In the genomic region with DNA sequence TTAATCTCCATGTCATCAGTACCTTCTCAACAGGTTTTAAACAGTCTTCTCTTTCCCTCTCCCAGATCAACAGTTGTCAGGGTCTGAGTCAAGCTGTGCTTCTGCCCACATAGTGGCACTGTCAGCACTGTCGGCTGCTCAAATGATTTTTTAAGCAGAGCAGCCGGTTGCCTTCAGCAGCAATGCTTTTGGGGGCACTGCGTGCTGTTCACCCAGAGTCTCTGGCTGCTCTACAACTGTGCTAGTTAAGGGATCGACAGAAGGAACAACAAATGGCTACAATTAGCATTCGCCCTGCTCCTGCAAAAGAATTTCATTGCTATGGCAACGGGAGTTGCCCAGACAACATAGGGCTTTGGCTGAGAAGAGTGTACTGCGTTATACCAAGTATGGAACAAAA, we compare ENCODE assay signal across 10 cellular contexts.
A peak's percentile ranks its signal among the peaks of the same experiment; 100 is the strongest.
DNase-seq lines count a peak whose midpoint lies in the region; ATAC-seq and TF ChIP-seq lines count a peak whose summit lies in the region.
"Had no signal": no experiment of that assay in that cellular context is flagged by ENCODE, and none has a peak within 500 bp of the region (broad histone marks: within the 10 kb centered on the region; RNA-seq: fewer than 3 reads in every experiment).

No MANE protein-coding gene starts in this region.

- peaks cover 6% of the 10 kb centered on the region for H3K4me1 ChIP-seq in PC-3 (ENCODE audit: insufficient read depth, low read length)

- H3K4me3 ChIP-seq in PC-3 (ENCODE audit: low read length), result no peak overlapping the region

- no peak overlapping the region for H2AFZ ChIP-seq in PC-3 (ENCODE audit: low read length)

- no peaks in the 10 kb centered on the region for H3K9me2 ChIP-seq in PC-3 (replicated peaks; ENCODE audit: low read length)

- H3K79me2 ChIP-seq in PC-3 (ENCODE audit: low read length), result no peaks in the 10 kb centered on the region

- no peaks in the 10 kb centered on the region for H3K36me3 ChIP-seq in PC-3 (ENCODE audit: low read depth, low read length)

- no peak overlapping the region for H3K9ac ChIP-seq in PC-3 (ENCODE audit: low read length)

- ATAC-seq in HG02981 (IDR thresholded peaks at IDR 0.05; ENCODE audit: unreplicated experiment) (no peak), GM21717 (IDR thresholded peaks at IDR 0.05; ENCODE audit: unreplicated experiment) (no peak), PC-3 (no peak)

- no peaks in the 10 kb centered on the region for H4K20me1 ChIP-seq in PC-3 (ENCODE audit: low read length)

- H3K27me3 ChIP-seq in PC-3 (ENCODE audit: low read length), result no peaks in the 10 kb centered on the region

- H3K27ac ChIP-seq in caudate nucleus (ENCODE audit: low read depth, low read length) (peak overlapping the region; percentile 4), PC-3 (ENCODE audit: low read length) (no peak overlapping the region)
- H3K27ac ChIP-seq: 22Rv1, RWPE1 had no signal

- H3K9me3 ChIP-seq in PC-3 (ENCODE audit: low read length), result no peaks in the 10 kb centered on the region

- DNase-seq in NCI-H526 (lab: John Stamatoyannopoulos, UW), result peak; percentile 51 to 57
- no peak for DNase-seq in NCI-H526 treated with DMSO at 0.1 percent for 48 hours (lab: John Stamatoyannopoulos, UW)
- DNase-seq in caudate nucleus (lab: John Stamatoyannopoulos, UW), result peak in 50 of 61 donors; percentile 2 to 84 (median 38)
- peak; percentile 70 for DNase-seq in iPS-NIHi7 (ENCODE audit: extremely low spot score)
- peak; percentile 85 for DNase-seq in superior temporal gyrus (ENCODE audit: extremely low spot score)
- DNase-seq in PC-3, result no peak

- no peak for TF ChIP-seq CTCF in PC-3 (conservative IDR thresholded peaks at IDR 0.05; ENCODE audit: low read depth, low read length)

- no peaks in the 10 kb centered on the region for H3F3A ChIP-seq in PC-3 (ENCODE audit: low read length, unreplicated experiment)

- intact Hi-C loops in PC-3 (cut with micrococcal nuclease), result no loop called here

- H3K4me2 ChIP-seq in PC-3 (ENCODE audit: low read length), result no peak overlapping the region

- no TSS peak for BruUV-seq in PC-3 (replicated peaks; lab: Mats Ljungman, UMichigan)

- POLR2A ChIA-PET in PC-3 (lab: Charles Lee; ENCODE audit: unreplicated experiment), result no interaction called here

- CTCF ChIA-PET in PC-3 (lab: Charles Lee), result no interaction called here

Comparison
In these comparisons a context has a peak if more than half of its experiments do, and no peak if none do; other contexts are left out.
1. DNase-seq: peak in NCI-H526 (2 of 2), caudate nucleus (50 of 61), iPS-NIHi7 (single experiment) and superior temporal gyrus (single experiment); none in NCI-H526 treated with DMSO at 0.1 percent for 48 hours (single experiment) and PC-3 (single experiment).